ENCODE assay signal across 13 cellular contexts in the genomic region with DNA sequence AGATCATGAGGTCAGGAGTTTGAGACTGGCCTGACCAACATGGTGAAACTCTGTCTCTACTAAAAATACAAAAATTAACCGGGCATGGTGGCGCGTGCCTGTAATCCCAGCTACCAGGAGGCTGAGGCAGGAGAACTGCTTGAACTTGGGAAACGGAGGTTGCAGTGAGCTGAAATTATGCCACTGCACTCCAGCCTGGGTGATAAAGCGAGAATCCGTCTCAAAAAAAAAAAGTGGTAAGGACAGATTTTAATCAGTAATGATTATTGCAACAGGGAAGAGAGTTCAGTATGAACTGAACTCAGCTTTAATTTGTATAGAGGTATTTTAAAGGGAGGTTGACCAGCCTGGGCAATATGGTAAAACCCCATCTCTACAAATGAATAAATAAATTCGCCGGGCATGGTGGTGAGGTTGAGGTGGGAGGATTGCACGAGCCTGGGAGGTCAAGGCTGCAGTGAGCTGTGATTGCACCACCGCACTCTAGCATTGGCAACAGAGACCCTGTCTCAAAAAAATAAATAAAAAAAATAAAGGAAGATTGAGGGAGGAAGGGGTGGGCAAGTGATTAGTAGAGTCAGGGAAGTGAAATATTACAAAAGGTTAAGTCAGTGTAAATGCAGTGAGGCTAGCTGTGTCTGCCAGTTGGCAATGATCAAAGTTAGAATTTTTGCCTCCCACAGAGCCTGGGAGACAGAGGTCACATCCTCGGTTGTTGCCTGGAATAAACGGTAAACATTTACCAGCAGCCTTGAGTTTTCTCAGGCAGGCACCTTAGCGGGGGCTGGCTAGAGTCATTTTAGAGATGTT. TPM values are rescaled to one million over a fixed set of nuclear protein-coding genes. Genes with fewer than 3 reads are reported as not detected.
A peak's percentile ranks its signal among the peaks of the same experiment; 100 is the strongest.
DNase-seq lines count a peak whose midpoint lies in the region; ATAC-seq and TF ChIP-seq lines count a peak whose summit lies in the region.
"Had no signal": no experiment of that assay in that cellular context is flagged by ENCODE, and none has a peak within 500 bp of the region (broad histone marks: within the 10 kb centered on the region; RNA-seq: fewer than 3 reads in every experiment).

No MANE protein-coding gene starts in this region.

- WGBS in heart left ventricle, 4 donors: 76 to 83% (median 82%) methylated on average over 13 of the region's 13 CpGs

- H3K27ac Mint-ChIP-seq in activated CD4-positive, alpha-beta memory T cell treated with anti-CD3 and anti-CD28 coated beads, Interleukin-2, amount 10 ng/mL, durations not matched to agents 7 days and 5 days: no peak overlapping the region

- TF ChIP-seq POLR2A in heart left ventricle (IDR thresholded peaks at IDR 0.05): no peak

- H3K27me3 ChIP-seq in osteoblast (ENCODE audit: insufficient read depth, low read length) (no peaks in the 10 kb centered on the region), heart left ventricle (no peaks in the 10 kb centered on the region)
- H3K27me3 ChIP-seq: cardiac muscle cell, vagina had no signal

- no peaks in the 10 kb centered on the region for H3K27me3 Mint-ChIP-seq in activated CD4-positive, alpha-beta memory T cell treated with anti-CD3 and anti-CD28 coated beads, Interleukin-2, amount 10 ng/mL, durations not matched to agents 7 days and 5 days

- intact Hi-C loops in heart left ventricle (cut with DNase I): loop anchor here in 1 of 10 donors (5.0 kb wide), 1 partner anchor 45 kb away; no protein-coding TSS in a partner anchor

- H3K4me1 Mint-ChIP-seq in activated CD4-positive, alpha-beta memory T cell treated with anti-CD3 and anti-CD28 coated beads, Interleukin-2, amount 10 ng/mL, durations not matched to agents 7 days and 5 days: peaks cover 28% of the 10 kb centered on the region

- H3K9me3 ChIP-seq in osteoblast (ENCODE audit: low read depth, low read length): no peaks in the 10 kb centered on the region
- H3K9me3 ChIP-seq in heart left ventricle: no peaks in the 10 kb centered on the region
- H3K9me3 ChIP-seq: vagina had no signal

- DNase-seq in Daoy (ENCODE audit: low read depth) (peak; percentile 24), NCI-H2227 treated with DMSO at 0.1 percent for 48 hours (lab: John Stamatoyannopoulos, UW) (peak; percentile 20), epithelial cell of proximal tubule (ENCODE audit: low read depth) (peak; percentile 82), osteoblast (ENCODE audit: insufficient read length, low spot score, missing footprints) (no peak), NCI-H1092 treated with DMSO at 0.1 percent for 48 hours (lab: John Stamatoyannopoulos, UW) (no peak), heart left ventricle (no peak)
- DNase-seq in activated CD4-positive, alpha-beta memory T cell treated with anti-CD3 and anti-CD28 coated beads, Interleukin-2, amount 10 ng/mL, durations not matched to agents 7 days and 5 days: no peak
- DNase-seq: HCEC 1CT, NCI-H226, occipital lobe had no signal

- peaks cover 20% of the 10 kb centered on the region for H3K36me3 Mint-ChIP-seq in activated CD4-positive, alpha-beta memory T cell treated with anti-CD3 and anti-CD28 coated beads, Interleukin-2, amount 10 ng/mL, durations not matched to agents 7 days and 5 days (ENCODE audit: low read depth)

- ATAC-seq in heart left ventricle (no peak), HG03280 (IDR thresholded peaks at IDR 0.05; ENCODE audit: unreplicated experiment) (no peak)

- H3K4me3 ChIP-seq in epithelial cell of proximal tubule (ENCODE audit: low read depth, low read length): no peak overlapping the region
- no peak overlapping the region for H3K4me3 ChIP-seq in osteoblast (ENCODE audit: insufficient read depth, low read length)
- no peak overlapping the region for H3K4me3 ChIP-seq in heart left ventricle
- H3K4me3 ChIP-seq: cardiac muscle cell, vagina had no signal

- H3K36me3 ChIP-seq in osteoblast (ENCODE audit: insufficient read depth, low read length) (peaks cover 17% of the 10 kb centered on the region), heart left ventricle (peaks cover 0 to 22% (median 0%) of the 10 kb centered on the region in 9 donors)
- H3K36me3 ChIP-seq: cardiac muscle cell, vagina had no signal

- TF ChIP-seq CTCF in epithelial cell of proximal tubule (conservative IDR thresholded peaks at IDR 0.05; ENCODE audit: low read depth, low read length) (no peak), osteoblast (IDR thresholded peaks at IDR 0.05; ENCODE audit: extremely low read depth, low read depth, low read length) (no peak), heart left ventricle (IDR thresholded peaks at IDR 0.05) (no peak)

- H3K4me1 ChIP-seq in osteoblast (ENCODE audit: insufficient read depth, low read length) (peaks cover 19% of the 10 kb centered on the region), heart left ventricle (peaks cover 0 to 36% (median 9%) of the 10 kb centered on the region in 12 donors)

- H2AFZ ChIP-seq in osteoblast (ENCODE audit: low read length): peak overlapping the region; percentile 51

- H3K4me3 Mint-ChIP-seq in activated CD4-positive, alpha-beta memory T cell treated with anti-CD3 and anti-CD28 coated beads, Interleukin-2, amount 10 ng/mL, durations not matched to agents 7 days and 5 days: no peak overlapping the region

- H3K4me2 ChIP-seq in osteoblast (ENCODE audit: insufficient read depth, low read length): no peak overlapping the region

- H4K20me1 ChIP-seq in osteoblast (ENCODE audit: insufficient read depth, low read length): no peaks in the 10 kb centered on the region

- no peaks in the 10 kb centered on the region for H3K9me3 Mint-ChIP-seq in activated CD4-positive, alpha-beta memory T cell treated with anti-CD3 and anti-CD28 coated beads, Interleukin-2, amount 10 ng/mL, durations not matched to agents 7 days and 5 days

- H3K27ac ChIP-seq in osteoblast (ENCODE audit: low read depth, low read length) (no peak overlapping the region), heart left ventricle (peak overlapping the region in 4 of 12 donors; percentile 33 to 79 (median 42))
- H3K27ac ChIP-seq: cardiac muscle cell had no signal

- peaks cover 5% of the 10 kb centered on the region for H3K79me2 ChIP-seq in osteoblast (ENCODE audit: insufficient read depth, low read length)

- CTCF ChIA-PET in activated CD4-positive, alpha-beta memory T cell treated with anti-CD3 and anti-CD28 coated beads, Interleukin-2, amount 10 ng/mL, durations not matched to agents 7 days and 5 days (lab: Charles Lee): interaction anchor here (1.3 kb wide), 1 partner anchor 9 kb away, joined by 4 read pairs; no protein-coding TSS in a partner anchor

- POLR2A ChIA-PET in activated CD4-positive, alpha-beta memory T cell treated with anti-CD3 and anti-CD28 coated beads, Interleukin-2, amount 10 ng/mL, durations not matched to agents 7 days and 5 days (lab: Charles Lee): interaction anchor here (0.8 to 1.3 kb wide), 2 partner anchors 35 to 140 kb away, joined by 3 read pairs; a partner anchor contains a TSS

RNA-seq across cellular contexts. Expression of a gene that starts 2.6 kb away (rescaled TPM):
- total RNA-seq in Daoy (2014; rRNA removed; shearing (Covaris generic)): 145 and 179 TPM in 2 replicates
- total RNA-seq in epithelial cell of proximal tubule: 87.6 and 157 TPM in 2 replicates
- total RNA-seq in osteoblast: 12.7 and 13.6 TPM in 2 replicates
- 100 to 1,000 TPM; 190 to 195 TPM for total RNA-seq in activated CD4-positive, alpha-beta memory T cell treated with anti-CD3 and anti-CD28 coated beads, Interleukin-2, amount 10 ng/mL, durations not matched to agents 7 days and 5 days
- 10 to 100 TPM in 5 of 9 donors, 1 to 10 TPM in 4; 7.3 to 30.2 (median 12.3) TPM for total RNA-seq in heart left ventricle
- polyA plus RNA-seq in heart left ventricle: 10 to 100 TPM in 1 of 2 donors, 1 to 10 TPM in 1; 5.9 to 14.0 TPM

RNA-seq across cellular contexts. Expression of a gene that starts 16.4 kb away (rescaled TPM):
- total RNA-seq in Daoy (2014; rRNA removed; shearing (Covaris generic)): 6.3 and 9.7 TPM in 2 replicates
- 10.5 and 21.8 TPM in 2 replicates for total RNA-seq in epithelial cell of proximal tubule
- 411 and 475 TPM in 2 replicates for total RNA-seq in osteoblast
- 1 to 10 TPM; 2.4 to 2.9 TPM for total RNA-seq in activated CD4-positive, alpha-beta memory T cell treated with anti-CD3 and anti-CD28 coated beads, Interleukin-2, amount 10 ng/mL, durations not matched to agents 7 days and 5 days
- 100 to 1,000 TPM in 1 of 9 donors, 10 to 100 TPM in 2, 1 to 10 TPM in 6; 2.6 to 126 (median 5.2) TPM for total RNA-seq in heart left ventricle
- polyA plus RNA-seq in heart left ventricle: 1 to 10 TPM; 2.4 to 4.8 TPM

Comparison
In these comparisons a context has a peak if more than half of its experiments do, and no peak if none do; other contexts are left out.
1. DNase-seq: peak in Daoy (single experiment), NCI-H2227 treated with DMSO at 0.1 percent for 48 hours (single experiment) and epithelial cell of proximal tubule (single experiment); none in osteoblast (single experiment), activated CD4-positive, alpha-beta memory T cell treated with anti-CD3 and anti-CD28 coated beads, Interleukin-2, amount 10 ng/mL, durations not matched to agents 7 days and 5 days (single experiment), NCI-H1092 treated with DMSO at 0.1 percent for 48 hours (single experiment) and heart left ventricle (0 of 5).